11 cellular contexts compared by ENCODE assay signal in genomic region chr6:30749554-30750378, GRCh38. TPM values are rescaled to one million over a fixed set of nuclear protein-coding genes. Genes with fewer than 3 reads are reported as not detected.
DNase-seq lines count a peak whose midpoint lies in the region; ATAC-seq, FAIRE-seq and TF ChIP-seq lines count a peak whose summit lies in the region.
"Had no signal": no experiment of that assay in that cellular context is flagged by ENCODE, and none has a peak within 500 bp of the region (broad histone marks: within the 10 kb centered on the region; RNA-seq: fewer than 3 reads in every experiment).

No MANE protein-coding gene starts in this region.

- WGBS in spleen, 5 donors = 89 to 95% (median 89%) methylated on average over 12 of the region's 12 CpGs

- no peaks in the 10 kb centered on the region for H3K27me3 ChIP-seq in astrocyte (ENCODE audit: insufficient read depth, low read length)
- H3K27me3 ChIP-seq in spleen (replicated peaks in 1 of 7) = no peaks in the 10 kb centered on the region
- H3K27me3 ChIP-seq: esophagus muscularis mucosa had no signal

- H3K36me3 Mint-ChIP-seq in astrocyte (ENCODE audit: low read depth, unreplicated experiment) = no peaks in the 10 kb centered on the region
- no peaks in the 10 kb centered on the region for H3K36me3 Mint-ChIP-seq in endothelial cell (ENCODE audit: low read depth, unreplicated experiment)

- no peaks in the 10 kb centered on the region for H3K27me3 Mint-ChIP-seq in astrocyte (ENCODE audit: low read depth, unreplicated experiment)
- no peaks in the 10 kb centered on the region for H3K27me3 Mint-ChIP-seq in endothelial cell (ENCODE audit: unreplicated experiment)

- no peaks in the 10 kb centered on the region for H4K20me1 ChIP-seq in astrocyte (ENCODE audit: insufficient read depth, low read length)

- ATAC-seq in left lobe of liver (peak; percentile 74), HG02938 (IDR thresholded peaks at IDR 0.05; ENCODE audit: unreplicated experiment) (no peak)

- H3K9me3 Mint-ChIP-seq in astrocyte (ENCODE audit: unreplicated experiment) (no peaks in the 10 kb centered on the region), endothelial cell (ENCODE audit: unreplicated experiment) (no peaks in the 10 kb centered on the region)

- H3K4me3 ChIP-seq in astrocyte (ENCODE audit: insufficient read depth, low read depth, low read length) = no peak overlapping the region
- no peak overlapping the region for H3K4me3 ChIP-seq in spleen
- H3K4me3 ChIP-seq: esophagus muscularis mucosa had no signal

- H3K27ac ChIP-seq in astrocyte (ENCODE audit: low read depth, low read length) (peak overlapping the region; percentile 77), spleen (peak overlapping the region in 5 of 8 donors; percentile 36 to 68 (median 59))

- no peak for TF ChIP-seq CTCF in astrocyte (IDR thresholded peaks at IDR 0.05; ENCODE audit: insufficient read depth, low read depth, low read length)
- no peak for TF ChIP-seq CTCF in spleen (IDR thresholded peaks at IDR 0.05 in 8 of 11, conservative IDR thresholded peaks at IDR 0.05 in 3 of 11)
- no peak for TF ChIP-seq CTCF in endothelial cell (IDR thresholded peaks at IDR 0.05; ENCODE audit: unreplicated experiment)

- H3K9me3 ChIP-seq in astrocyte (ENCODE audit: insufficient read depth, low read depth, low read length) (no peaks in the 10 kb centered on the region), spleen (no peaks in the 10 kb centered on the region)
- H3K9me3 ChIP-seq: esophagus muscularis mucosa had no signal

- peak overlapping the region; percentile 0 for H3K4me2 ChIP-seq in astrocyte (ENCODE audit: low read length)

- H3K9ac ChIP-seq in astrocyte (ENCODE audit: low read length) = peak overlapping the region; percentile 60

- H3K79me2 ChIP-seq in astrocyte (ENCODE audit: insufficient read depth, low read length) = no peaks in the 10 kb centered on the region

- no peak for TF ChIP-seq POLR2A in spleen (IDR thresholded peaks at IDR 0.05)

- H2AFZ ChIP-seq in astrocyte (ENCODE audit: low read depth, low read length) = no peak overlapping the region

- no peak for FAIRE-seq in astrocyte (lab: Jason Lieb, UNC)

- H3K4me1 Mint-ChIP-seq in astrocyte (ENCODE audit: low read depth, unreplicated experiment) (peaks cover 47% of the 10 kb centered on the region), endothelial cell (ENCODE audit: unreplicated experiment) (peaks cover 21% of the 10 kb centered on the region)

- H3K4me1 ChIP-seq in astrocyte (ENCODE audit: insufficient read depth, low read length) = peaks cover 58% of the 10 kb centered on the region
- peaks cover 8 to 59% (median 12%) of the 10 kb centered on the region in 6 donors for H3K4me1 ChIP-seq in spleen

- H3K27ac Mint-ChIP-seq in astrocyte (ENCODE audit: unreplicated experiment) = peak overlapping the region; percentile 60
- no peak overlapping the region for H3K27ac Mint-ChIP-seq in endothelial cell (ENCODE audit: unreplicated experiment)

- intact Hi-C loops in spleen (cut with DNase I; ENCODE audit: low total_unique reads) = loop anchor here (5.0 to 10.0 kb wide), 2 partner anchors 128 to 335 kb away; no protein-coding TSS in a partner anchor

- H3K36me3 ChIP-seq in astrocyte (ENCODE audit: insufficient read depth, low read length) (no peaks in the 10 kb centered on the region), spleen (no peaks in the 10 kb centered on the region)
- H3K36me3 ChIP-seq: esophagus muscularis mucosa had no signal

- DNase-seq in HK-2 (ENCODE audit: unreplicated experiment) (peak; percentile 84), astrocyte (ENCODE audit: low read depth) (no peak), left lobe of liver (ENCODE audit: low spot score) (no peak), spleen (no peak), amniotic stem cell (lab: John Stamatoyannopoulos, UW) (no peak), GDM1 (lab: John Stamatoyannopoulos, UW) (no peak), endothelial cell (ENCODE audit: low spot score) (no peak)
- DNase-seq: DMS 273 treated with DMSO at 0.1 percent for 48 hours, NCI-H510A treated with DMSO at 0.1 percent for 48 hours had no signal

- H3K4me3 Mint-ChIP-seq in astrocyte (ENCODE audit: unreplicated experiment) = peak overlapping the region; percentile 50
- no peak overlapping the region for H3K4me3 Mint-ChIP-seq in endothelial cell (ENCODE audit: unreplicated experiment)

RNA-seq across cellular contexts. Expression of gene IER3, which starts 5.4 kb away (rescaled TPM):
- total RNA-seq in astrocyte (216 and 221 TPM in 2 replicates), left lobe of liver (5.8 TPM), spleen (10 to 100 TPM; 29.8 to 62.2 (median 41.7) TPM), endothelial cell (ENCODE audit: unreplicated experiment) (4.8 TPM)
- polyA plus RNA-seq in spleen = 10 to 100 TPM; 19.8 to 29.4 (median 25.7) TPM

RNA-seq across cellular contexts. Expression of gene FLOT1, which starts 7.3 kb away (rescaled TPM):
- total RNA-seq in astrocyte (77.6 and 85.2 TPM in 2 replicates), left lobe of liver (45.9 TPM), spleen (100 to 1,000 TPM; 125 to 205 (median 170) TPM), endothelial cell (ENCODE audit: unreplicated experiment) (136 TPM)
- 100 to 1,000 TPM; 116 to 178 (median 116) TPM for polyA plus RNA-seq in spleen

RNA-seq across cellular contexts. Expression of gene TUBB, which starts 29.6 kb away (rescaled TPM):
- 815 and 887 TPM in 2 replicates for total RNA-seq in astrocyte
- total RNA-seq in left lobe of liver = 219 TPM
- 100 to 1,000 TPM; 189 to 344 (median 272) TPM for total RNA-seq in spleen
- 100 to 1,000 TPM; 109 to 203 (median 182) TPM for polyA plus RNA-seq in spleen
- total RNA-seq in endothelial cell (ENCODE audit: unreplicated experiment) = 1,094 TPM

RNA-seq across cellular contexts. Expression of gene MDC1, which starts 32.7 kb away (rescaled TPM):
- total RNA-seq in astrocyte (25.2 and 25.4 TPM in 2 replicates), left lobe of liver (13.7 TPM), spleen (10 to 100 TPM; 20.8 to 47.7 (median 39.0) TPM), endothelial cell (ENCODE audit: unreplicated experiment) (51.7 TPM)
- polyA plus RNA-seq in spleen = 10 to 100 TPM in 2 of 3 donors, 1 to 10 TPM in 1; 7.8 to 18.2 (median 16.5) TPM

RNA-seq across cellular contexts. Expression of gene NRM, which starts 59.0 kb away (rescaled TPM):
- total RNA-seq in astrocyte (12.2 and 12.8 TPM in 2 replicates), left lobe of liver (1.8 TPM), spleen (10 to 100 TPM in 6 of 7 donors, 1 to 10 TPM in 1; 9.8 to 13.8 (median 11.0) TPM), endothelial cell (ENCODE audit: unreplicated experiment) (26.0 TPM)
- polyA plus RNA-seq in spleen = 10 to 100 TPM; 14.1 to 19.6 (median 17.7) TPM
